ENCODE assay signal across 13 cellular contexts in genomic region chr2:59789523-59789922, GRCh38.
"Had no signal": no experiment of that assay in that cellular context is flagged by ENCODE, and none has a peak within 500 bp of the region (broad histone marks: within the 10 kb centered on the region; RNA-seq: fewer than 3 reads in every experiment).

No MANE protein-coding gene starts in this region.

- H3K4me3 ChIP-seq: lower lobe of right lung, pancreas, thoracic aorta had no signal

- H3K27me3 ChIP-seq: brain microvascular endothelial cell, pancreas had no signal

- H3K36me3 ChIP-seq: brain microvascular endothelial cell, lower lobe of right lung, pancreas, thoracic aorta had no signal

- ATAC-seq: left colon; lower lobe of right lung; pancreas; stimulated activated effector memory CD8-positive, alpha-beta T cell treated with anti-CD3 and anti-CD28 coated beads, Interleukin-12 subunit alpha, Interleukin-12 subunit beta, amount 100 ng/mL, for 72 hours had no signal

- H3K4me1 ChIP-seq: lower lobe of right lung, pancreas had no signal

- H3K9me3 ChIP-seq: lower lobe of right lung, pancreas, thoracic aorta had no signal

- H3K27ac ChIP-seq: brain microvascular endothelial cell, lower lobe of right lung, pancreas, thoracic aorta had no signal

- DNase-seq: activated CD4-positive, alpha-beta T cell treated with anti-CD3 and anti-CD28 coated beads, Interleukin-2, amount 50 U/mL, for 1 hour; activated CD8-positive, alpha-beta memory T cell treated with anti-CD3 and anti-CD28 coated beads for 24 hours; activated naive CD4-positive, alpha-beta T cell; activated naive CD8-positive, alpha-beta T cell treated with anti-CD3 and anti-CD28 coated beads, Interleukin-2, amount 10 ng/mL, durations not matched to agents 7 days and 5 days; brain microvascular endothelial cell; cortex of kidney; effector CD8-positive, alpha-beta T cell; head of caudate nucleus; left colon; lower lobe of right lung; pancreas had no signal
